In the genomic region with DNA sequence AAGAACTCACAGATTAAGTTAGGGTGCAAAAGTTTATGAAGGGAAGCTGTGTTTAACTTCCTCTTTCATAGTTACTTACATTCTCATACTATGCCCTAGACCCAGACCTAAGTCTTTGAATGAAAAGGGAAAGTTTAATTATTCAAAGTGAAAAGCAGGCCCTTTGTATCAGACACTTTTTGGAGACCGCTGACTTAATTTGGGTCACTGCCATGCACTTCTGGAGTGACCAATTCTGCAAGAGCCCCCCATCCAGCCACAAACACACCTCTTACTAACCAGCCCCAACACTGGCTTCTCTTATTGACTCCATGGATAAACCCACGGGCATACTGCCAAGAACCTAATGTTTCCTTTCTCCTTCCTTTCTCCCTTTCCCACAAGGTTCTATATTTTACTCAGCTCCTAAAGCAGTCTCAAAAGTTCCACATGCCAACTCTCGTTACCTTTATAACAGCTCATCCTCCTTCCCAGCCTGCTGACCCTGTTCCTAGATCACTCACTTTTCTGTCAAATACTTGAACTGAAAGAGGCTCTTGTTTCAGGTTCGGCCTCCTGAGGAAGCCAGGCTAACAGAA, we compare ENCODE assay signal across 1 cellular context.
TF ChIP-seq lines count a peak whose summit lies in the region.

No MANE protein-coding gene starts in this region.

TF ChIP-seq in K562, 482 proteins besides CTCF, POLR2A, EP300 and RAD21:
- TF ChIP-seq FOXJ2 (tag; IDR thresholded peaks at IDR 0.05) (no peak), ZNF436 (CRISPR knock-in tag; IDR thresholded peaks at IDR 0.05) (no peak), SFPQ (IDR thresholded peaks at IDR 0.05; ENCODE audit: low read depth, low read length) (no peak), POLR2AphosphoS5 (IDR thresholded peaks at IDR 0.05; ENCODE audit: control insufficient read depth, insufficient read depth, low read depth, low read length) (0 out of 2 replicates have a peak, but pooled peaks have one; percentile 50), SUPT5H (IDR thresholded peaks at IDR 0.05) (peak; percentile 46; the same call in 1 of the 2 replicates), BCOR (IDR thresholded peaks at IDR 0.05) (no peak), ZNF263 (CRISPR knock-in tag; IDR thresholded peaks at IDR 0.05; ENCODE audit: borderline replicate concordance) (no peak), MITF (IDR thresholded peaks at IDR 0.05) (no peak), GTF2F1 (IDR thresholded peaks at IDR 0.05; ENCODE audit: low read depth, low read length) (no peak), ZBTB12 (CRISPR knock-in tag; IDR thresholded peaks at IDR 0.05) (no peak), NFIC (IDR thresholded peaks at IDR 0.05) (peak; percentile 73), POLR2B (IDR thresholded peaks at IDR 0.05; ENCODE audit: low read depth, partially characterized antibody) (peak; percentile 61), ZNF311 (CRISPR knock-in tag; IDR thresholded peaks at IDR 0.05) (no peak), RBM34 (IDR thresholded peaks at IDR 0.05; ENCODE audit: borderline replicate concordance, insufficient read depth, low read length) (no peak)
- TF ChIP-seq, protein P1, sequence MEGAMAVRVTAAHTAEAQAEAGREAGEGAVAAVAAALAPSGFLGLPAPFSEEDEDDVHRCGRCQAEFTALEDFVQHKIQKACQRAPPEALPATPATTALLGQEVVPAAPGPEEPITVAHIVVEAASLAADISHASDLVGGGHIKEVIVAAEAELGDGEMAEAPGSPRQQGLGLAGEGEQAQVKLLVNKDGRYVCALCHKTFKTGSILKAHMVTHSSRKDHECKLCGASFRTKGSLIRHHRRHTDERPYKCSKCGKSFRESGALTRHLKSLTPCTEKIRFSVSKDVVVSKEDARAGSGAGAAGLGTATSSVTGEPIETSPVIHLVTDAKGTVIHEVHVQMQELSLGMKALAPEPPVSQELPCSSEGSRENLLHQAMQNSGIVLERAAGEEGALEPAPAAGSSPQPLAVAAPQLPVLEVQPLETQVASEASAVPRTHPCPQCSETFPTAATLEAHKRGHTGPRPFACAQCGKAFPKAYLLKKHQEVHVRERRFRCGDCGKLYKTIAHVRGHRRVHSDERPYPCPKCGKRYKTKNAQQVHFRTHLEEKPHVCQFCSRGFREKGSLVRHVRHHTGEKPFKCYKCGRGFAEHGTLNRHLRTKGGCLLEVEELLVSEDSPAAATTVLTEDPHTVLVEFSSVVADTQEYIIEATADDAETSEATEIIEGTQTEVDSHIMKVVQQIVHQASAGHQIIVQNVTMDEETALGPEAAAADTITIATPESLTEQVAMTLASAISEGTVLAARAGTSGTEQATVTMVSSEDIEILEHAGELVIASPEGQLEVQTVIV (CRISPR knock-in tag; IDR thresholded peaks at IDR 0.05; ENCODE audit: borderline replicate concordance), result no peak
- TF ChIP-seq, protein P2, sequence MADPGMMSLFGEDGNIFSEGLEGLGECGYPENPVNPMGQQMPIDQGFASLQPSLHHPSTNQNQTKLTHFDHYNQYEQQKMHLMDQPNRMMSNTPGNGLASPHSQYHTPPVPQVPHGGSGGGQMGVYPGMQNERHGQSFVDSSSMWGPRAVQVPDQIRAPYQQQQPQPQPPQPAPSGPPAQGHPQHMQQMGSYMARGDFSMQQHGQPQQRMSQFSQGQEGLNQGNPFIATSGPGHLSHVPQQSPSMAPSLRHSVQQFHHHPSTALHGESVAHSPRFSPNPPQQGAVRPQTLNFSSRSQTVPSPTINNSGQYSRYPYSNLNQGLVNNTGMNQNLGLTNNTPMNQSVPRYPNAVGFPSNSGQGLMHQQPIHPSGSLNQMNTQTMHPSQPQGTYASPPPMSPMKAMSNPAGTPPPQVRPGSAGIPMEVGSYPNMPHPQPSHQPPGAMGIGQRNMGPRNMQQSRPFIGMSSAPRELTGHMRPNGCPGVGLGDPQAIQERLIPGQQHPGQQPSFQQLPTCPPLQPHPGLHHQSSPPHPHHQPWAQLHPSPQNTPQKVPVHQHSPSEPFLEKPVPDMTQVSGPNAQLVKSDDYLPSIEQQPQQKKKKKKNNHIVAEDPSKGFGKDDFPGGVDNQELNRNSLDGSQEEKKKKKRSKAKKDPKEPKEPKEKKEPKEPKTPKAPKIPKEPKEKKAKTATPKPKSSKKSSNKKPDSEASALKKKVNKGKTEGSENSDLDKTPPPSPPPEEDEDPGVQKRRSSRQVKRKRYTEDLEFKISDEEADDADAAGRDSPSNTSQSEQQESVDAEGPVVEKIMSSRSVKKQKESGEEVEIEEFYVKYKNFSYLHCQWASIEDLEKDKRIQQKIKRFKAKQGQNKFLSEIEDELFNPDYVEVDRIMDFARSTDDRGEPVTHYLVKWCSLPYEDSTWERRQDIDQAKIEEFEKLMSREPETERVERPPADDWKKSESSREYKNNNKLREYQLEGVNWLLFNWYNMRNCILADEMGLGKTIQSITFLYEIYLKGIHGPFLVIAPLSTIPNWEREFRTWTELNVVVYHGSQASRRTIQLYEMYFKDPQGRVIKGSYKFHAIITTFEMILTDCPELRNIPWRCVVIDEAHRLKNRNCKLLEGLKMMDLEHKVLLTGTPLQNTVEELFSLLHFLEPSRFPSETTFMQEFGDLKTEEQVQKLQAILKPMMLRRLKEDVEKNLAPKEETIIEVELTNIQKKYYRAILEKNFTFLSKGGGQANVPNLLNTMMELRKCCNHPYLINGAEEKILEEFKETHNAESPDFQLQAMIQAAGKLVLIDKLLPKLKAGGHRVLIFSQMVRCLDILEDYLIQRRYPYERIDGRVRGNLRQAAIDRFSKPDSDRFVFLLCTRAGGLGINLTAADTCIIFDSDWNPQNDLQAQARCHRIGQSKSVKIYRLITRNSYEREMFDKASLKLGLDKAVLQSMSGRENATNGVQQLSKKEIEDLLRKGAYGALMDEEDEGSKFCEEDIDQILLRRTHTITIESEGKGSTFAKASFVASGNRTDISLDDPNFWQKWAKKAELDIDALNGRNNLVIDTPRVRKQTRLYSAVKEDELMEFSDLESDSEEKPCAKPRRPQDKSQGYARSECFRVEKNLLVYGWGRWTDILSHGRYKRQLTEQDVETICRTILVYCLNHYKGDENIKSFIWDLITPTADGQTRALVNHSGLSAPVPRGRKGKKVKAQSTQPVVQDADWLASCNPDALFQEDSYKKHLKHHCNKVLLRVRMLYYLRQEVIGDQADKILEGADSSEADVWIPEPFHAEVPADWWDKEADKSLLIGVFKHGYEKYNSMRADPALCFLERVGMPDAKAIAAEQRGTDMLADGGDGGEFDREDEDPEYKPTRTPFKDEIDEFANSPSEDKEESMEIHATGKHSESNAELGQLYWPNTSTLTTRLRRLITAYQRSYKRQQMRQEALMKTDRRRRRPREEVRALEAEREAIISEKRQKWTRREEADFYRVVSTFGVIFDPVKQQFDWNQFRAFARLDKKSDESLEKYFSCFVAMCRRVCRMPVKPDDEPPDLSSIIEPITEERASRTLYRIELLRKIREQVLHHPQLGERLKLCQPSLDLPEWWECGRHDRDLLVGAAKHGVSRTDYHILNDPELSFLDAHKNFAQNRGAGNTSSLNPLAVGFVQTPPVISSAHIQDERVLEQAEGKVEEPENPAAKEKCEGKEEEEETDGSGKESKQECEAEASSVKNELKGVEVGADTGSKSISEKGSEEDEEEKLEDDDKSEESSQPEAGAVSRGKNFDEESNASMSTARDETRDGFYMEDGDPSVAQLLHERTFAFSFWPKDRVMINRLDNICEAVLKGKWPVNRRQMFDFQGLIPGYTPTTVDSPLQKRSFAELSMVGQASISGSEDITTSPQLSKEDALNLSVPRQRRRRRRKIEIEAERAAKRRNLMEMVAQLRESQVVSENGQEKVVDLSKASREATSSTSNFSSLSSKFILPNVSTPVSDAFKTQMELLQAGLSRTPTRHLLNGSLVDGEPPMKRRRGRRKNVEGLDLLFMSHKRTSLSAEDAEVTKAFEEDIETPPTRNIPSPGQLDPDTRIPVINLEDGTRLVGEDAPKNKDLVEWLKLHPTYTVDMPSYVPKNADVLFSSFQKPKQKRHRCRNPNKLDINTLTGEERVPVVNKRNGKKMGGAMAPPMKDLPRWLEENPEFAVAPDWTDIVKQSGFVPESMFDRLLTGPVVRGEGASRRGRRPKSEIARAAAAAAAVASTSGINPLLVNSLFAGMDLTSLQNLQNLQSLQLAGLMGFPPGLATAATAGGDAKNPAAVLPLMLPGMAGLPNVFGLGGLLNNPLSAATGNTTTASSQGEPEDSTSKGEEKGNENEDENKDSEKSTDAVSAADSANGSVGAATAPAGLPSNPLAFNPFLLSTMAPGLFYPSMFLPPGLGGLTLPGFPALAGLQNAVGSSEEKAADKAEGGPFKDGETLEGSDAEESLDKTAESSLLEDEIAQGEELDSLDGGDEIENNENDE (IDR thresholded peaks at IDR 0.05; ENCODE audit: low read depth, low read length), result no peak
